ENCODE assay signal across 34 cellular contexts in genomic region chr11:46979358-46979757, GRCh38.
"Had no signal": no experiment of that assay in that cellular context is flagged by ENCODE, and none has a peak within 500 bp of the region (broad histone marks: within the 10 kb centered on the region; RNA-seq: fewer than 3 reads in every experiment).

No MANE protein-coding gene starts in this region.

- H3K36me3 Mint-ChIP-seq: activated CD4-positive, alpha-beta memory T cell treated with anti-CD3 and anti-CD28 coated beads for 36 hours; activated naive CD4-positive, alpha-beta T cell treated with anti-CD3 and anti-CD28 coated beads, Interleukin-2, amount 50 U/mL, for 72 hours; activated naive CD8-positive, alpha-beta T cell treated with anti-CD3 and anti-CD28 coated beads for 36 hours had no signal

- H3K27ac ChIP-seq: adrenal gland, body of pancreas, brain microvascular endothelial cell, breast epithelium, VCaP had no signal

- H3K4me3 Mint-ChIP-seq: activated B cell treated with CpG ODN at 0.5 μM for 24 hours; activated CD4-positive, alpha-beta memory T cell treated with anti-CD3 and anti-CD28 coated beads for 36 hours; activated CD4-positive, alpha-beta T cell treated with anti-CD3 and anti-CD28 coated beads, Interleukin-2, amount 10 ng/mL, durations not matched to agents 24 days and 14 days; activated CD8-positive, alpha-beta T cell treated with anti-CD3 and anti-CD28 coated beads for 36 hours; activated naive CD4-positive, alpha-beta T cell treated with anti-CD3 and anti-CD28 coated beads for 36 hours; activated naive CD8-positive, alpha-beta T cell treated with anti-CD3 and anti-CD28 coated beads for 36 hours; activated T-cell treated with anti-CD3 and anti-CD28 coated beads, Interleukin-2, amount 50 U/mL, for 4 hours; activated T-cell treated with anti-CD3 and anti-CD28 coated beads, Interleukin-2, amount 50 U/mL, for 72 hours; activated T-helper 1 cell treated with anti-CD3 and anti-CD28 coated beads, Interleukin-12 subunit alpha, Interleukin-12 subunit beta, Interleukin-2, Interleukin-4 antibody, amounts not matched to agents 30 ng/mL and 10 ng/mL and 1 ng/mL, durations not matched to agents 14 hours and 24 hours and 36 hours; activated T-helper 17 cell treated with anti-CD3 and anti-CD28 coated beads, Interleukin-2, amount 50 U/mL, for 72 hours; T-helper 1 cell treated with Interleukin-12 subunit alpha and Interleukin-12 subunit beta and Interleukin-4 antibody, amounts not matched to agents 30 μg/mL and 1 μg/mL, for 36 hours; T-helper 2 cell treated with Interferon-gamma antibody and Interleukin-4, amounts not matched to agents 5 μg/mL and 100 μg/mL, for 36 hours had no signal

- ATAC-seq: activated CD8-positive, alpha-beta T cell treated with anti-CD3 and anti-CD28 coated beads for 36 hours; activated naive CD4-positive, alpha-beta T cell treated with anti-CD3 and anti-CD28 coated beads, Interleukin-2, amount 50 U/mL, for 72 hours; activated T-cell treated with anti-CD3 and anti-CD28 coated beads, Interleukin-2, amount 50 U/mL, for 4 hours; activated T-cell treated with anti-CD3 and anti-CD28 coated beads, Interleukin-2, amount 50 U/mL, for 72 hours; activated T-helper 17 cell treated with anti-CD3 and anti-CD28 coated beads, Interleukin-2, amount 50 U/mL, for 72 hours; body of pancreas had no signal

- H3K36me3 ChIP-seq: adrenal gland, brain microvascular endothelial cell, breast epithelium had no signal

- H3K4me1 ChIP-seq: adrenal gland, body of pancreas, breast epithelium had no signal

- H3K4me3 ChIP-seq: adrenal gland, body of pancreas, breast epithelium had no signal

- H3K9me3 Mint-ChIP-seq: activated B cell treated with CpG ODN at 0.5 μM for 24 hours; activated CD4-positive, alpha-beta memory T cell treated with anti-CD3 and anti-CD28 coated beads for 36 hours; activated CD8-positive, alpha-beta T cell treated with anti-CD3 and anti-CD28 coated beads for 36 hours; activated naive CD4-positive, alpha-beta T cell treated with anti-CD3 and anti-CD28 coated beads for 36 hours; activated naive CD4-positive, alpha-beta T cell treated with anti-CD3 and anti-CD28 coated beads, Interleukin-2, amount 50 U/mL, for 72 hours; activated naive CD8-positive, alpha-beta T cell treated with anti-CD3 and anti-CD28 coated beads for 36 hours; activated T-cell treated with anti-CD3 and anti-CD28 coated beads, Interleukin-2, amount 50 U/mL, for 4 hours; activated T-helper 1 cell treated with anti-CD3 and anti-CD28 coated beads, Interleukin-12 subunit alpha, Interleukin-12 subunit beta, Interleukin-2, Interleukin-4 antibody, amounts not matched to agents 30 ng/mL and 10 ng/mL and 1 ng/mL, durations not matched to agents 14 hours and 24 hours and 36 hours; activated T-helper 17 cell treated with anti-CD3 and anti-CD28 coated beads, Interleukin-2, amount 50 U/mL, for 72 hours; T-helper 1 cell treated with Interleukin-12 subunit alpha and Interleukin-12 subunit beta and Interleukin-4 antibody, amounts not matched to agents 30 μg/mL and 1 μg/mL, for 36 hours; T-helper 2 cell treated with Interferon-gamma antibody and Interleukin-4, amounts not matched to agents 5 μg/mL and 100 μg/mL, for 36 hours had no signal

- DNase-seq: activated B cell treated with CpG ODN at 0.5 μM for 24 hours; activated CD4-positive, alpha-beta memory T cell treated with anti-CD3 and anti-CD28 coated beads for 36 hours; activated CD4-positive, alpha-beta T cell treated with anti-CD3 and anti-CD28 coated beads, Interleukin-2, amount 10 ng/mL, durations not matched to agents 24 days and 14 days; activated CD4-positive, alpha-beta T cell treated with anti-CD3 and anti-CD28 coated beads, Interleukin-2, amount 50 U/mL, for 1 hour; activated CD4-positive, alpha-beta T cell treated with anti-CD3 and anti-CD28 coated beads, Interleukin-2, amount 50 U/mL, for 4 hours; activated CD4-positive, CD25-positive, alpha-beta regulatory T cell treated with anti-CD3 and anti-CD28 coated beads, Interleukin-2, amount 50 U/mL, for 72 hours; activated CD8-positive, alpha-beta memory T cell treated with anti-CD3 and anti-CD28 coated beads, Interleukin-2, amount 50 U/mL, for 4 hours; activated CD8-positive, alpha-beta T cell treated with anti-CD3 and anti-CD28 coated beads for 36 hours; activated effector memory CD4-positive, alpha-beta T cell treated with anti-CD3 and anti-CD28 coated beads, Interleukin-2, amount 50 U/mL, for 16 hours; activated gamma-delta T cell treated with Interleukin-2 at 50 U/mL for 16 hours; activated naive CD4-positive, alpha-beta T cell; activated naive CD4-positive, alpha-beta T cell treated with anti-CD3 and anti-CD28 coated beads for 36 hours; activated naive CD4-positive, alpha-beta T cell treated with anti-CD3 and anti-CD28 coated beads, Interleukin-2, amount 50 U/mL, for 16 hours; activated naive CD8-positive, alpha-beta T cell treated with anti-CD3 and anti-CD28 coated beads for 36 hours; activated T-cell treated with anti-CD3 and anti-CD28 coated beads for 4 hours; activated T-cell treated with anti-CD3 and anti-CD28 coated beads, Interleukin-2, amount 50 U/mL, for 1 hour; activated T-cell treated with anti-CD3 and anti-CD28 coated beads, Interleukin-2, amount 50 U/mL, for 4 hours; activated T-cell treated with anti-CD3 and anti-CD28 coated beads, Interleukin-2, amount 50 U/mL, for 72 hours; adrenal gland; amniotic stem cell; aorta; body of pancreas; brain microvascular endothelial cell; central memory CD4-positive, alpha-beta T cell; T-helper 1 cell; T-helper 2 cell; T-helper 9 cell had no signal

- H3K27ac Mint-ChIP-seq: activated B cell treated with CpG ODN at 0.5 μM for 24 hours; activated CD4-positive, alpha-beta memory T cell treated with anti-CD3 and anti-CD28 coated beads for 36 hours; activated CD4-positive, alpha-beta T cell treated with anti-CD3 and anti-CD28 coated beads, Interleukin-2, amount 10 ng/mL, durations not matched to agents 24 days and 14 days; activated CD8-positive, alpha-beta T cell treated with anti-CD3 and anti-CD28 coated beads for 36 hours; activated naive CD4-positive, alpha-beta T cell treated with anti-CD3 and anti-CD28 coated beads for 36 hours; activated naive CD4-positive, alpha-beta T cell treated with anti-CD3 and anti-CD28 coated beads, Interleukin-2, amount 50 U/mL, for 72 hours; activated naive CD8-positive, alpha-beta T cell treated with anti-CD3 and anti-CD28 coated beads for 36 hours; activated T-cell treated with anti-CD3 and anti-CD28 coated beads, Interleukin-2, amount 50 U/mL, for 72 hours; activated T-helper 1 cell treated with anti-CD3 and anti-CD28 coated beads, Interleukin-12 subunit alpha, Interleukin-12 subunit beta, Interleukin-2, Interleukin-4 antibody, amounts not matched to agents 30 ng/mL and 10 ng/mL and 1 ng/mL, durations not matched to agents 14 hours and 24 hours and 36 hours; activated T-helper 17 cell treated with anti-CD3 and anti-CD28 coated beads, Interleukin-2, amount 50 U/mL, for 72 hours; T-helper 2 cell treated with Interferon-gamma antibody and Interleukin-4, amounts not matched to agents 5 μg/mL and 100 μg/mL, for 36 hours had no signal

- H3K27me3 ChIP-seq: adrenal gland, body of pancreas, brain microvascular endothelial cell, breast epithelium had no signal

- H3K27me3 Mint-ChIP-seq: activated B cell treated with CpG ODN at 0.5 μM for 24 hours; activated CD4-positive, alpha-beta memory T cell treated with anti-CD3 and anti-CD28 coated beads for 36 hours; activated CD8-positive, alpha-beta T cell treated with anti-CD3 and anti-CD28 coated beads for 36 hours; activated naive CD8-positive, alpha-beta T cell treated with anti-CD3 and anti-CD28 coated beads for 36 hours; activated T-helper 17 cell treated with anti-CD3 and anti-CD28 coated beads, Interleukin-2, amount 50 U/mL, for 72 hours had no signal

- H3K9me3 ChIP-seq: adrenal gland, body of pancreas, breast epithelium had no signal
